8 cellular contexts compared by ENCODE assay signal in genomic region chr1:74731399-74732052, GRCh38. TPM values are rescaled to one million over a fixed set of nuclear protein-coding genes. Genes with fewer than 3 reads are reported as not detected.
DNase-seq lines count a peak whose midpoint lies in the region; ATAC-seq and TF ChIP-seq lines count a peak whose summit lies in the region.

No MANE protein-coding gene starts in this region.

- no peaks in the 10 kb centered on the region for H3K9me3 Mint-ChIP-seq in CD4-positive, alpha-beta T cell
- no peaks in the 10 kb centered on the region for H3K9me3 Mint-ChIP-seq in stimulated activated naive CD8-positive, alpha-beta T cell treated with anti-CD3 and anti-CD28 coated beads, Interleukin-15, amount 100 ng/mL, for 72 hours

- CTCF ChIA-PET in CD4-positive, alpha-beta T cell (lab: Charles Lee), result no interaction called here

- peaks cover 19 to 26% of the 10 kb centered on the region in 2 donors for H3K4me1 ChIP-seq in adrenal gland (replicated peaks in 1 of 2)

- POLR2A ChIA-PET in CD4-positive, alpha-beta T cell (lab: Charles Lee), result no interaction called here

- TF ChIP-seq POLR2A in GM18505 (IDR thresholded peaks at IDR 0.05; ENCODE audit: borderline replicate concordance, extremely low read depth, insufficient read depth, insufficient read length), result no peak
- TF ChIP-seq POLR2A in adrenal gland (IDR thresholded peaks at IDR 0.05), result no peak

- no peaks in the 10 kb centered on the region for H3K27me3 Mint-ChIP-seq in CD4-positive, alpha-beta T cell
- H3K27me3 Mint-ChIP-seq in stimulated activated naive CD8-positive, alpha-beta T cell treated with anti-CD3 and anti-CD28 coated beads, Interleukin-15, amount 100 ng/mL, for 72 hours, result no peaks in the 10 kb centered on the region

- intact Hi-C loops in CD4-positive, alpha-beta T cell (cut with DNase I, micrococcal nuclease), result loop anchor here (2.0 to 10.0 kb wide), 3 partner anchors 533 to 993 kb away; partner anchors contain the start of genes FPGT (in 2 of the 2), LRRIQ3 (in 2 of the 2) and ACADM (in 1 of the 2)
- intact Hi-C loops in adrenal gland (cut with DNase I), result no loop called here

- DNase-seq in CD4-positive, alpha-beta T cell, result no peak
- peak; percentile 36 for DNase-seq in GM20000 (ENCODE audit: low spot score)
- peak; percentile 6 for DNase-seq in NAMALWA (ENCODE audit: low spot score)
- peak; percentile 2 for DNase-seq in fibroblast of the aortic adventitia (ENCODE audit: low read depth)
- DNase-seq in stimulated activated naive CD8-positive, alpha-beta T cell treated with anti-CD3 and anti-CD28 coated beads, Interleukin-15, amount 100 ng/mL, for 72 hours, result no peak
- DNase-seq in midbrain (lab: John Stamatoyannopoulos, UW), result no peak
- no peak for DNase-seq in adrenal gland

- peak overlapping the region; percentile 86 for H3K4me3 Mint-ChIP-seq in CD4-positive, alpha-beta T cell
- peak overlapping the region; percentile 45 to 48 for H3K4me3 Mint-ChIP-seq in stimulated activated naive CD8-positive, alpha-beta T cell treated with anti-CD3 and anti-CD28 coated beads, Interleukin-15, amount 100 ng/mL, for 72 hours

- no peak for TF ChIP-seq CTCF in CD4-positive, alpha-beta T cell (IDR thresholded peaks at IDR 0.05)
- no peak for TF ChIP-seq CTCF in GM20000 (IDR thresholded peaks at IDR 0.05; ENCODE audit: extremely low read depth, missing control alignments)
- TF ChIP-seq CTCF in fibroblast of the aortic adventitia (IDR thresholded peaks at IDR 0.05; ENCODE audit: insufficient read depth, low read length), result no peak
- TF ChIP-seq CTCF in adrenal gland (IDR thresholded peaks at IDR 0.05), result no peak

- H3K27ac Mint-ChIP-seq in CD4-positive, alpha-beta T cell, result peak overlapping the region; percentile 88
- peak overlapping the region in 1 of 2 donors; percentile 37 for H3K27ac Mint-ChIP-seq in stimulated activated naive CD8-positive, alpha-beta T cell treated with anti-CD3 and anti-CD28 coated beads, Interleukin-15, amount 100 ng/mL, for 72 hours

- no peaks in the 10 kb centered on the region for H3K36me3 ChIP-seq in adrenal gland (replicated peaks in 1 of 2)

- H3K4me1 Mint-ChIP-seq in CD4-positive, alpha-beta T cell (ENCODE audit: low read depth), result peaks cover 75% of the 10 kb centered on the region
- H3K4me1 Mint-ChIP-seq in stimulated activated naive CD8-positive, alpha-beta T cell treated with anti-CD3 and anti-CD28 coated beads, Interleukin-15, amount 100 ng/mL, for 72 hours, result peaks cover 48% of the 10 kb centered on the region

- 80 to 89% (median 87%) methylated on average over 11 of the region's 11 CpGs for WGBS in adrenal gland, 4 donors

- H3K27ac ChIP-seq in CD4-positive, alpha-beta T cell (ENCODE audit: low read depth, low read length), result no peak overlapping the region
- no peak overlapping the region for H3K27ac ChIP-seq in adrenal gland

- peaks cover 50% of the 10 kb centered on the region for H3K36me3 Mint-ChIP-seq in CD4-positive, alpha-beta T cell (ENCODE audit: low read depth)

- peak overlapping the region; percentile 32 for H3K4me3 ChIP-seq in fibroblast of the aortic adventitia (ENCODE audit: low read depth, low read length)
- no peak overlapping the region for H3K4me3 ChIP-seq in adrenal gland

- ATAC-seq in CD4-positive, alpha-beta T cell (ENCODE audit: poor library complexity), result no peak
- no peak for ATAC-seq in stimulated activated naive CD8-positive, alpha-beta T cell treated with anti-CD3 and anti-CD28 coated beads, Interleukin-15, amount 100 ng/mL, for 72 hours
- ATAC-seq in GM18505 (IDR thresholded peaks at IDR 0.05; ENCODE audit: unreplicated experiment), result no peak

- H3K27me3 ChIP-seq in CD4-positive, alpha-beta T cell (ENCODE audit: control insufficient read depth, insufficient read depth, low read length), result no peaks in the 10 kb centered on the region
- H3K27me3 ChIP-seq in adrenal gland, result no peaks in the 10 kb centered on the region

- no peaks in the 10 kb centered on the region for H3K9me3 ChIP-seq in CD4-positive, alpha-beta T cell (ENCODE audit: control insufficient read depth, low read length)
- H3K9me3 ChIP-seq in adrenal gland (replicated peaks in 1 of 3), result no peaks in the 10 kb centered on the region

RNA-seq across cellular contexts. Expression of gene CRYZ, which starts 1.3 kb away (rescaled TPM):
- 1 to 10 TPM; 4.6 to 6.2 TPM for total RNA-seq in CD4-positive, alpha-beta T cell
- total RNA-seq in fibroblast of the aortic adventitia (ENCODE audit: low replicate concordance) (31.4 and 51.3 TPM in 2 replicates), adrenal gland (10 to 100 TPM; 18.1 to 69.0 (median 50.0) TPM)
- polyA plus RNA-seq in adrenal gland, result 10 to 100 TPM; 47.6 to 81.6 (median 47.8) TPM

RNA-seq across cellular contexts. Expression of gene TYW3, which starts 1.4 kb away (rescaled TPM):
- 10 to 100 TPM in 1 of 2 experiments, 1 to 10 TPM in 1; 9.9 to 10.1 TPM for total RNA-seq in CD4-positive, alpha-beta T cell
- total RNA-seq in fibroblast of the aortic adventitia (ENCODE audit: low replicate concordance) (19.2 and 19.6 TPM in 2 replicates), adrenal gland (10 to 100 TPM in 7 of 8 donors, 1 to 10 TPM in 1; 9.7 to 27.7 (median 18.9) TPM)
- 10 to 100 TPM; 29.2 to 50.2 (median 43.1) TPM for polyA plus RNA-seq in adrenal gland

RNA-seq across cellular contexts. Expression of gene ERICH3, which starts 57.9 kb away (rescaled TPM):
- not detected for total RNA-seq in CD4-positive, alpha-beta T cell
- total RNA-seq in fibroblast of the aortic adventitia (ENCODE audit: low replicate concordance) (not detected in 2 replicates), adrenal gland (1 to 10 TPM in 5 of 8 donors, under 1 TPM in 2, not detected in 1; 0.09 to 2.8 (median 1.1) TPM)
- polyA plus RNA-seq in adrenal gland, result 1 to 10 TPM; 1.5 to 9.6 (median 6.6) TPM

Comparison
In these comparisons a context has a peak if more than half of its experiments do, and no peak if none do; other contexts are left out.
1. DNase-seq: peak in GM20000 (single experiment), NAMALWA (single experiment) and fibroblast of the aortic adventitia (single experiment); none in CD4-positive, alpha-beta T cell (0 of 10), stimulated activated naive CD8-positive, alpha-beta T cell treated with anti-CD3 and anti-CD28 coated beads, Interleukin-15, amount 100 ng/mL, for 72 hours (0 of 2), midbrain (single experiment) and adrenal gland (0 of 7).
2. intact Hi-C loops: an anchor here in CD4-positive, alpha-beta T cell (2.0 to 10.0 kb wide); none called in adrenal gland.